9 cellular contexts compared by ENCODE assay signal in genomic region chr3:120719167-120719834, GRCh38. TPM values are rescaled to one million over a fixed set of nuclear protein-coding genes. Genes with fewer than 3 reads are reported as not detected.
A peak's percentile ranks its signal among the peaks of the same experiment; 100 is the strongest.
DNase-seq lines count a peak whose midpoint lies in the region; ATAC-seq, FAIRE-seq and TF ChIP-seq lines count a peak whose summit lies in the region.
"Not testable (repeated sequence)": the region's sequence is repeated elsewhere in the genome, so short reads cannot be mapped to it uniquely, and the experiment has no call there.
"Had no signal": no experiment of that assay in that cellular context is flagged by ENCODE, and none has a peak within 500 bp of the region (broad histone marks: within the 10 kb centered on the region; RNA-seq: fewer than 3 reads in every experiment).

No MANE protein-coding gene starts in this region.

- H3K36me3 ChIP-seq in CD4-positive, alpha-beta memory T cell (ENCODE audit: insufficient read depth, low read length); esophagus squamous epithelium; HepG2 (replicated peaks in 1 of 2; ENCODE audit: control insufficient read depth in 1 of 2, insufficient read depth in 2 of 2, low read length in 2 of 2): not testable (repeated sequence)

- H3K4me3 ChIP-seq in CD4-positive, alpha-beta memory T cell (ENCODE audit: low read length in 2 of 2) = peak overlapping the region; percentile 50 to 53
- H3K4me3 ChIP-seq in esophagus squamous epithelium (peak overlapping the region; percentile 23 to 57 (median 46)), retinal pigment epithelial cell (ENCODE audit: low read length) (peak overlapping the region; percentile 20)
- not testable (repeated sequence) for H3K4me3 ChIP-seq in HepG2 (replicated peaks in 1 of 3; ENCODE audit: insufficient read depth in 1 of 3, low read depth in 2 of 3, low read length in 3 of 3)

- H3K4me1 ChIP-seq in CD4-positive, alpha-beta memory T cell (ENCODE audit: insufficient read depth, low read length) = peaks cover 30% of the 10 kb centered on the region
- peaks cover 0 to 11% (median 7%) of the 10 kb centered on the region in 3 donors for H3K4me1 ChIP-seq in esophagus squamous epithelium
- H3K4me1 ChIP-seq in HepG2 (ENCODE audit: insufficient read depth, low read length) = not testable (repeated sequence)

- TF ChIP-seq CTCF in esophagus squamous epithelium (IDR thresholded peaks at IDR 0.05) = peak in 3 of 6 experiments; percentile 9 to 14 (median 13)
- TF ChIP-seq CTCF in HepG2 (CRISPR knock-in tag; IDR thresholded peaks at IDR 0.05); retinal pigment epithelial cell (conservative IDR thresholded peaks at IDR 0.05; ENCODE audit: low read depth, low read length): not testable (repeated sequence)

- H3K9me3 Mint-ChIP-seq in CD4-positive, alpha-beta memory T cell = peaks cover 0 to 12% (median 10%) of the 10 kb centered on the region in 8 donors
- not testable (repeated sequence) for H3K9me3 Mint-ChIP-seq in activated CD4-positive, alpha-beta memory T cell treated with anti-CD3 and anti-CD28 coated beads for 36 hours; activated naive CD4-positive, alpha-beta T cell treated with anti-CD3 and anti-CD28 coated beads, Interleukin-2, amount 50 U/mL, for 24 hours

- H3K79me2 ChIP-seq in HepG2 (ENCODE audit: insufficient read depth, low read length) = not testable (repeated sequence)

- not testable (repeated sequence) for H3K9me3 ChIP-seq in CD4-positive, alpha-beta memory T cell (ENCODE audit: control insufficient read depth in 1 of 2, low read length in 2 of 2); esophagus squamous epithelium; HepG2 (ENCODE audit: low read length)

- not testable (repeated sequence) for FAIRE-seq in HepG2 (lab: Jason Lieb, UNC)

- H4K20me1 ChIP-seq in HepG2 (ENCODE audit: insufficient read depth, low read length) = not testable (repeated sequence)

- 61 to 68% methylated on average over 4 to 12 of the region's 20 CpGs for WGBS in esophagus squamous epithelium, 2 donors
- WGBS in HepG2 (ENCODE audit: low lambda C conversion rate) = 93% methylated on average over 12 of the region's 20 CpGs

- POLR2A ChIA-PET in CD4-positive, alpha-beta memory T cell (lab: Charles Lee; ENCODE audit: partially characterized antibody) = interaction anchor here (0.7 to 4.9 kb wide), 14 partner anchors 9 to 624 kb away, joined by 3 to 51 read pairs (median 4); partner anchors contain the start of genes GTF2E1, LRRC58, NDUFB4 and RABL3
- POLR2A ChIA-PET in activated CD4-positive, alpha-beta memory T cell treated with anti-CD3 and anti-CD28 coated beads for 36 hours (lab: Charles Lee); HepG2 (lab: Yijun Ruan, JAX): not testable (repeated sequence)

- H3K27me3 Mint-ChIP-seq in CD4-positive, alpha-beta memory T cell; activated CD4-positive, alpha-beta memory T cell treated with anti-CD3 and anti-CD28 coated beads for 36 hours; activated naive CD4-positive, alpha-beta T cell treated with anti-CD3 and anti-CD28 coated beads, Interleukin-2, amount 50 U/mL, for 24 hours: not testable (repeated sequence)

- CTCF ChIA-PET in CD4-positive, alpha-beta memory T cell (lab: Charles Lee; ENCODE audit: partially characterized antibody) = interaction anchor here (0.7 to 3.1 kb wide), 7 partner anchors 23 to 160 kb away, joined by 3 to 10 read pairs (median 6); partner anchors contain the start of genes GTF2E1, NDUFB4 and RABL3
- CTCF ChIA-PET in activated CD4-positive, alpha-beta memory T cell treated with anti-CD3 and anti-CD28 coated beads for 36 hours (lab: Charles Lee); HepG2 (lab: Yijun Ruan, JAX; ENCODE audit: low intra/inter-chr PET ratio, low total read pairs): not testable (repeated sequence)

- peak overlapping the region; percentile 87 to 97 (median 96) for H3K27ac Mint-ChIP-seq in CD4-positive, alpha-beta memory T cell
- H3K27ac Mint-ChIP-seq in activated CD4-positive, alpha-beta memory T cell treated with anti-CD3 and anti-CD28 coated beads for 36 hours = peak overlapping the region; percentile 60
- peak overlapping the region; percentile 52 for H3K27ac Mint-ChIP-seq in activated naive CD4-positive, alpha-beta T cell treated with anti-CD3 and anti-CD28 coated beads, Interleukin-2, amount 50 U/mL, for 24 hours

- not testable (repeated sequence) for H3K9ac ChIP-seq in HepG2 (ENCODE audit: insufficient read depth, low read depth, low read length)

- intact Hi-C loops in CD4-positive, alpha-beta memory T cell (cut with micrococcal nuclease) = loop anchor here (1.0 to 10.0 kb wide), 4 partner anchors 23 to 154 kb away; partner anchors contain the start of genes GTF2E1, NDUFB4 and RABL3
- intact Hi-C loops in activated CD4-positive, alpha-beta memory T cell treated with anti-CD3 and anti-CD28 coated beads for 36 hours (cut with micrococcal nuclease) = loop anchor here (1.0 to 10.0 kb wide), 2 partner anchors 23 to 124 kb away; partner anchors contain the start of genes GTF2E1, NDUFB4 and RABL3
- intact Hi-C loops in esophagus squamous epithelium (cut with DNase I); HepG2 (cut with micrococcal nuclease; ENCODE audit: unreplicated experiment): not testable (repeated sequence)

- peak; percentile 80 to 87 (median 85) for DNase-seq in CD4-positive, alpha-beta memory T cell
- peak; percentile 11 for DNase-seq in NCI-H69 (lab: John Stamatoyannopoulos, UW)
- DNase-seq in activated CD4-positive, alpha-beta memory T cell treated with anti-CD3 and anti-CD28 coated beads for 36 hours = peak; percentile 78
- not testable (repeated sequence) for DNase-seq in esophagus squamous epithelium (lab: John Stamatoyannopoulos, UW); HepG2 (ENCODE audit: low spot score); retinal pigment epithelial cell (ENCODE audit: low read depth)
- peak; percentile 67 for DNase-seq in stimulated activated CD8-positive, alpha-beta memory T cell treated with anti-CD3 and anti-CD28 coated beads, Interleukin-4, amount 100 ng/mL, for 48 hours

- peak overlapping the region; percentile 83 to 92 (median 88) for H3K4me3 Mint-ChIP-seq in CD4-positive, alpha-beta memory T cell
- peak overlapping the region; percentile 48 for H3K4me3 Mint-ChIP-seq in activated CD4-positive, alpha-beta memory T cell treated with anti-CD3 and anti-CD28 coated beads for 36 hours
- peak overlapping the region; percentile 73 for H3K4me3 Mint-ChIP-seq in activated naive CD4-positive, alpha-beta T cell treated with anti-CD3 and anti-CD28 coated beads, Interleukin-2, amount 50 U/mL, for 24 hours

- not testable (repeated sequence) for H3K27me3 ChIP-seq in CD4-positive, alpha-beta memory T cell (ENCODE audit: insufficient read depth, low read length); esophagus squamous epithelium; HepG2 (ENCODE audit: control insufficient read depth in 1 of 2, insufficient read depth in 2 of 2, low read length in 2 of 2)

- not testable (repeated sequence) for H3K4me2 ChIP-seq in HepG2 (ENCODE audit: low read depth, low read length)

- in situ Hi-C loops in HepG2 (cut with HindIII; ENCODE audit: extremely low pct_ligation_motif_present, low pct_unique_long_range_greater_than_20kb) = not testable (repeated sequence)

- peaks cover 0 to 46% (median 35%) of the 10 kb centered on the region in 4 donors for H3K4me1 Mint-ChIP-seq in CD4-positive, alpha-beta memory T cell
- H3K4me1 Mint-ChIP-seq in activated CD4-positive, alpha-beta memory T cell treated with anti-CD3 and anti-CD28 coated beads for 36 hours (ENCODE audit: low read depth) = peaks cover 35% of the 10 kb centered on the region
- H3K4me1 Mint-ChIP-seq in activated naive CD4-positive, alpha-beta T cell treated with anti-CD3 and anti-CD28 coated beads, Interleukin-2, amount 50 U/mL, for 24 hours = peaks cover 40% of the 10 kb centered on the region

- not testable (repeated sequence) for TF ChIP-seq RAD21 in HepG2 (CRISPR knock-in tag; IDR thresholded peaks at IDR 0.05)

- not testable (repeated sequence) for TF ChIP-seq POLR2A in esophagus squamous epithelium (IDR thresholded peaks at IDR 0.05); HepG2 (IDR thresholded peaks at IDR 0.05; ENCODE audit: insufficient read depth in 1 of 2, low read depth in 2 of 2, low read length in 2 of 2)

- peak overlapping the region; percentile 50 for H3K27ac ChIP-seq in CD4-positive, alpha-beta memory T cell (ENCODE audit: low read depth, low read length)
- peak overlapping the region in 2 of 4 donors; percentile 26 to 45 for H3K27ac ChIP-seq in esophagus squamous epithelium
- H3K27ac ChIP-seq in HepG2 (ENCODE audit: extremely low read length, insufficient read depth, low read length) = not testable (repeated sequence)

- H3K36me3 Mint-ChIP-seq in CD4-positive, alpha-beta memory T cell = peaks cover 16 to 30% of the 10 kb centered on the region in 2 donors
- H3K36me3 Mint-ChIP-seq in activated CD4-positive, alpha-beta memory T cell treated with anti-CD3 and anti-CD28 coated beads for 36 hours = peaks cover 17% of the 10 kb centered on the region
- peaks cover 26% of the 10 kb centered on the region for H3K36me3 Mint-ChIP-seq in activated naive CD4-positive, alpha-beta T cell treated with anti-CD3 and anti-CD28 coated beads, Interleukin-2, amount 50 U/mL, for 24 hours

- not testable (repeated sequence) for ATAC-seq in HepG2

- not testable (repeated sequence) for H2AFZ ChIP-seq in HepG2 (ENCODE audit: low read length)

- BruUV-seq in HepG2 (replicated peaks; lab: Mats Ljungman, UMichigan) = not testable (repeated sequence)

- TF ChIP-seq EP300 in HepG2 (IDR thresholded peaks at IDR 0.05; ENCODE audit: low read depth in 2 of 2, low read length in 2 of 2); HepG2 (CRISPR knock-in tag; IDR thresholded peaks at IDR 0.05; ENCODE audit: borderline replicate concordance): not testable (repeated sequence)

RNA-seq across cellular contexts. Expression of gene RABL3, which starts 23.0 kb away (rescaled TPM):
- 10 to 100 TPM; 31.9 to 33.0 TPM for total RNA-seq in CD4-positive, alpha-beta memory T cell
- polyA plus RNA-seq in CD4-positive, alpha-beta memory T cell = 10 to 100 TPM; 34.7 to 37.4 TPM
- total RNA-seq in activated CD4-positive, alpha-beta memory T cell treated with anti-CD3 and anti-CD28 coated beads for 36 hours = 10 to 100 TPM; 28.7 to 30.0 TPM
- total RNA-seq in esophagus squamous epithelium (10 to 100 TPM in 3 of 4 donors, 1 to 10 TPM in 1; 8.0 to 15.4 (median 13.4) TPM), HepG2 (2016; rRNA removed; fragmentation: Illumina TruSeq; extraction: Trizol) (31.9 and 48.3 TPM in 2 replicates)
- total RNA-seq in HepG2 (2016; cell fraction: cytosol; rRNA removed; fragmentation: Illumina TruSeq; extraction: Trizol; ENCODE audit: low read depth) = 5.2 and 5.9 TPM in 2 replicates
- 31.0 and 46.6 TPM in 2 replicates for total RNA-seq in HepG2 (2016; cell fraction: insoluble cytoplasmic fraction; rRNA removed; fragmentation: Illumina TruSeq; extraction: Trizol)
- total RNA-seq in HepG2 (2016; cell fraction: membrane; rRNA removed; fragmentation: Illumina TruSeq; extraction: Trizol) = 8.3 and 9.8 TPM in 2 replicates
- total RNA-seq in HepG2 (2016; cell fraction: nucleus; rRNA removed; fragmentation: Illumina TruSeq; extraction: Trizol) = 16.0 and 17.0 TPM in 2 replicates
- 3.8 and 4.8 TPM in 2 replicates for polyA plus RNA-seq in HepG2 (2011; rRNA removed)
- polyA plus RNA-seq in HepG2 (2011; cell fraction: cytosol; rRNA removed) = 1.7 and 3.2 TPM in 2 replicates
- polyA plus RNA-seq in HepG2 (2011; cell fraction: nucleus; rRNA removed) = 1.3 and 2.1 TPM in 2 replicates
- 14.0 and 15.4 TPM in 2 replicates for polyA plus RNA-seq in HepG2 (2012)
- polyA plus RNA-seq in HepG2 (2016; cell fraction: cytosol; fragmentation: Illumina TruSeq; extraction: Trizol; ENCODE audit: low read depth) = 4.4 and 5.0 TPM in 2 replicates
- polyA plus RNA-seq in HepG2 (2016; cell fraction: insoluble cytoplasmic fraction; fragmentation: Illumina TruSeq; extraction: Trizol; ENCODE audit: low read depth) = 44.8 and 45.3 TPM in 2 replicates
- polyA plus RNA-seq in HepG2 (2016; cell fraction: membrane; fragmentation: Illumina TruSeq; extraction: Trizol; ENCODE audit: low read depth) = 5.6 and 7.1 TPM in 2 replicates
- 13.8 and 15.4 TPM in 2 replicates for polyA plus RNA-seq in HepG2 (2016; cell fraction: nucleus; fragmentation: Illumina TruSeq; extraction: Trizol; ENCODE audit: insufficient read depth, low read depth)
- polyA minus RNA-seq in HepG2 (2011; rRNA and poly(A)+ RNA removed; ENCODE audit: low replicate concordance) = 1.3 and 4.8 TPM in 2 replicates
- 2.7 and 4.0 TPM in 2 replicates for polyA minus RNA-seq in HepG2 (2011; cell fraction: cytosol; rRNA and poly(A)+ RNA removed)
- polyA minus RNA-seq in HepG2 (2011; cell fraction: nucleus; rRNA and poly(A)+ RNA removed) = 10.3 and 10.7 TPM in 2 replicates

RNA-seq across cellular contexts. Expression of gene GTF2E1, which starts 23.2 kb away (rescaled TPM):
- total RNA-seq in CD4-positive, alpha-beta memory T cell = 10 to 100 TPM; 30.0 to 30.2 TPM
- polyA plus RNA-seq in CD4-positive, alpha-beta memory T cell = 10 to 100 TPM; 15.3 to 16.1 TPM
- total RNA-seq in activated CD4-positive, alpha-beta memory T cell treated with anti-CD3 and anti-CD28 coated beads for 36 hours = 10 to 100 TPM; 18.4 to 19.8 TPM
- total RNA-seq in esophagus squamous epithelium = 10 to 100 TPM in 1 of 4 donors, 1 to 10 TPM in 3; 3.1 to 14.5 (median 8.3) TPM
- 21.5 and 29.0 TPM in 2 replicates for total RNA-seq in HepG2 (2016; rRNA removed; fragmentation: Illumina TruSeq; extraction: Trizol)
- 13.7 and 17.7 TPM in 2 replicates for total RNA-seq in HepG2 (2016; cell fraction: cytosol; rRNA removed; fragmentation: Illumina TruSeq; extraction: Trizol; ENCODE audit: low read depth)
- total RNA-seq in HepG2 (2016; cell fraction: insoluble cytoplasmic fraction; rRNA removed; fragmentation: Illumina TruSeq; extraction: Trizol) = 19.8 and 26.6 TPM in 2 replicates
- 8.6 and 13.7 TPM in 2 replicates for total RNA-seq in HepG2 (2016; cell fraction: membrane; rRNA removed; fragmentation: Illumina TruSeq; extraction: Trizol)
- 11.6 and 16.6 TPM in 2 replicates for total RNA-seq in HepG2 (2016; cell fraction: nucleus; rRNA removed; fragmentation: Illumina TruSeq; extraction: Trizol)
- 7.7 and 8.3 TPM in 2 replicates for polyA plus RNA-seq in HepG2 (2011; rRNA removed)
- 5.3 and 6.9 TPM in 2 replicates for polyA plus RNA-seq in HepG2 (2011; cell fraction: cytosol; rRNA removed)
- 2.2 and 4.6 TPM in 2 replicates for polyA plus RNA-seq in HepG2 (2011; cell fraction: nucleus; rRNA removed)
- polyA plus RNA-seq in HepG2 (2012) = 8.4 and 9.2 TPM in 2 replicates
- 0.76 and 1.3 TPM in 2 replicates for polyA plus RNA-seq in HepG2 (2016; cell fraction: cytosol; fragmentation: Illumina TruSeq; extraction: Trizol; ENCODE audit: low read depth)
- polyA plus RNA-seq in HepG2 (2016; cell fraction: insoluble cytoplasmic fraction; fragmentation: Illumina TruSeq; extraction: Trizol; ENCODE audit: low read depth) = 16.9 and 19.8 TPM in 2 replicates
- 3.4 and 3.9 TPM in 2 replicates for polyA plus RNA-seq in HepG2 (2016; cell fraction: membrane; fragmentation: Illumina TruSeq; extraction: Trizol; ENCODE audit: low read depth)
- 13.4 and 14.7 TPM in 2 replicates for polyA plus RNA-seq in HepG2 (2016; cell fraction: nucleus; fragmentation: Illumina TruSeq; extraction: Trizol; ENCODE audit: insufficient read depth, low read depth)
- polyA minus RNA-seq in HepG2 (2011; rRNA and poly(A)+ RNA removed; ENCODE audit: low replicate concordance) = 4.0 and 23.8 TPM in 2 replicates
- 6.5 and 8.1 TPM in 2 replicates for polyA minus RNA-seq in HepG2 (2011; cell fraction: cytosol; rRNA and poly(A)+ RNA removed)
- 7.3 and 14.3 TPM in 2 replicates for polyA minus RNA-seq in HepG2 (2011; cell fraction: nucleus; rRNA and poly(A)+ RNA removed)

RNA-seq across cellular contexts. Expression of gene HGD, which starts 37.3 kb away (rescaled TPM):
- total RNA-seq in CD4-positive, alpha-beta memory T cell = 1 to 10 TPM; 2.6 to 3.0 TPM
- not detected for polyA plus RNA-seq in CD4-positive, alpha-beta memory T cell
- total RNA-seq in activated CD4-positive, alpha-beta memory T cell treated with anti-CD3 and anti-CD28 coated beads for 36 hours = under 1 TPM in 1 of 2 experiments, not detected in 1; 0.12 TPM
- total RNA-seq in esophagus squamous epithelium (under 1 TPM in 1 of 4 donors, not detected in 3; 0.12 TPM), HepG2 (2016; rRNA removed; fragmentation: Illumina TruSeq; extraction: Trizol) (265 and 319 TPM in 2 replicates)
- total RNA-seq in HepG2 (2016; cell fraction: cytosol; rRNA removed; fragmentation: Illumina TruSeq; extraction: Trizol; ENCODE audit: low read depth) = 67.0 and 67.5 TPM in 2 replicates
- total RNA-seq in HepG2 (2016; cell fraction: insoluble cytoplasmic fraction; rRNA removed; fragmentation: Illumina TruSeq; extraction: Trizol) = 256 and 310 TPM in 2 replicates
- total RNA-seq in HepG2 (2016; cell fraction: membrane; rRNA removed; fragmentation: Illumina TruSeq; extraction: Trizol) = 82.1 and 92.3 TPM in 2 replicates
- 282 and 300 TPM in 2 replicates for total RNA-seq in HepG2 (2016; cell fraction: nucleus; rRNA removed; fragmentation: Illumina TruSeq; extraction: Trizol)
- polyA plus RNA-seq in HepG2 (2011; rRNA removed) = 398 and 420 TPM in 2 replicates
- 151 and 200 TPM in 2 replicates for polyA plus RNA-seq in HepG2 (2011; cell fraction: cytosol; rRNA removed)
- 745 and 782 TPM in 2 replicates for polyA plus RNA-seq in HepG2 (2011; cell fraction: nucleus; rRNA removed)
- polyA plus RNA-seq in HepG2 (2012) = 254 and 296 TPM in 2 replicates
- polyA plus RNA-seq in HepG2 (2016; cell fraction: cytosol; fragmentation: Illumina TruSeq; extraction: Trizol; ENCODE audit: low read depth) = 44.7 and 45.8 TPM in 2 replicates
- 242 and 251 TPM in 2 replicates for polyA plus RNA-seq in HepG2 (2016; cell fraction: insoluble cytoplasmic fraction; fragmentation: Illumina TruSeq; extraction: Trizol; ENCODE audit: low read depth)
- 51.1 and 52.9 TPM in 2 replicates for polyA plus RNA-seq in HepG2 (2016; cell fraction: membrane; fragmentation: Illumina TruSeq; extraction: Trizol; ENCODE audit: low read depth)
- polyA plus RNA-seq in HepG2 (2016; cell fraction: nucleus; fragmentation: Illumina TruSeq; extraction: Trizol; ENCODE audit: insufficient read depth, low read depth) = 287 and 304 TPM in 2 replicates
- 0.42 and 257 TPM in 2 replicates for polyA minus RNA-seq in HepG2 (2011; rRNA and poly(A)+ RNA removed; ENCODE audit: low replicate concordance)
- polyA minus RNA-seq in HepG2 (2011; cell fraction: cytosol; rRNA and poly(A)+ RNA removed) = 107 and 125 TPM in 2 replicates
- 1,013 and 1,338 TPM in 2 replicates for polyA minus RNA-seq in HepG2 (2011; cell fraction: nucleus; rRNA and poly(A)+ RNA removed)
- total RNA-seq: skeletal muscle tissue had no signal

Comparison
In these comparisons a context has a peak if more than half of its experiments do, and no peak if none do; other contexts are left out.
1. RNA of gene HGD, which starts 37.3 kb away (total RNA-seq): 67.0 to 319 TPM in HepG2; 2.6 to 3.0 TPM in CD4-positive, alpha-beta memory T cell, 0.12 TPM in activated CD4-positive, alpha-beta memory T cell treated with anti-CD3 and anti-CD28 coated beads for 36 hours and 0.12 TPM in esophagus squamous epithelium; every median in the first group is over 10 times any median in the second.
2. Peak in every context shown above with its lines, with median percentiles within 50 percentile points of each other: H3K27ac Mint-ChIP-seq and H3K4me3 Mint-ChIP-seq.